In the genomic region with DNA sequence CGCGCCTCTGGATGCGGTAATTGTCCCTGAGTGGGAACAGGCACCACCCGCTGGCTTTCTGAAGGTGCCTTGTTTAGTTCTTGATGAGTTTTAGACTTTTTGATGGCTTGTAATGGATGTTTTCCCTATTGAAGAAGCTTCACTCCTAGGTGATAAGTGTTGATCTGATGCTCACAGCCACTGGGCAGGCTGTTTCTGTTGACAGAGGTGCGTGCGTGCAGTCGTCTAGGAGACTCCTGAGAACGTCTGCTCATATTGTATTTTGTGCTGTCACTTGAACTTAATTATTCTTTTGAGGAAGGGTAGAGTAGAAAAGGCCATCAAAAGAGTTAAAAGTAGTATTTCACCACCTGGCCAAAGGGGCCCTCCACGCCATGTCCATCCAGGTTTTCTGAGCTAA, we compare ENCODE assay signal across 28 cellular contexts.
"Had no signal": no experiment of that assay in that cellular context is flagged by ENCODE, and none has a peak within 500 bp of the region (broad histone marks: within the 10 kb centered on the region; RNA-seq: fewer than 3 reads in every experiment).

No MANE protein-coding gene starts in this region.

- H3K4me3 Mint-ChIP-seq: activated CD8-positive, alpha-beta T cell treated with anti-CD3 and anti-CD28 coated beads for 36 hours had no signal

- DNase-seq: activated CD4-positive, alpha-beta T cell treated with anti-CD3 and anti-CD28 coated beads for 4 hours; activated CD8-positive, alpha-beta memory T cell treated with anti-CD3 and anti-CD28 coated beads, Interleukin-2, amount 50 U/mL, for 48 hours; activated CD8-positive, alpha-beta T cell treated with anti-CD3 and anti-CD28 coated beads for 36 hours; activated naive CD4-positive, alpha-beta T cell treated with anti-CD3 and anti-CD28 coated beads, Interleukin-2, amount 50 U/mL, for 16 hours; activated T-cell treated with anti-CD3 and anti-CD28 coated beads, Interleukin-2, amount 50 U/mL, for 1 hour; amniotic stem cell; central memory CD4-positive, alpha-beta T cell; Karpas-422; MM.1S; NCI-H1105; NCI-H146; NCI-H187 treated with DMSO at 0.1 percent for 48 hours; NCI-H2081 treated with DMSO at 0.1 percent for 48 hours; NCI-H2171 treated with DMSO at 0.1 percent for 48 hours; NCI-H510A treated with DMSO at 0.1 percent for 48 hours; NCI-H69; NK-92 treated with Interleukin-12 subunit alpha and Interleukin-12 subunit beta, amount 100 ng/mL, for 24 hours; OCI-M1; RPMI8226; SK-N-SH; T-helper 1 cell had no signal

- H3K9me3 ChIP-seq: ascending aorta, body of pancreas, SK-N-SH had no signal

- H3K27me3 ChIP-seq: ascending aorta, body of pancreas had no signal

- FAIRE-seq: bronchial epithelial cell, K562 had no signal

- H3K4me3 ChIP-seq: ascending aorta, body of pancreas, K562 had no signal

- H3K4me1 ChIP-seq: ascending aorta, body of pancreas had no signal

- ATAC-seq: activated CD4-positive, CD25-positive, alpha-beta regulatory T cell treated with anti-CD3 and anti-CD28 coated beads, Interleukin-2, amount 50 U/mL, for 24 hours; activated CD8-positive, alpha-beta T cell treated with anti-CD3 and anti-CD28 coated beads for 36 hours; body of pancreas; K562; Panc1; Right ventricle myocardium inferior had no signal

- H3K27ac ChIP-seq: ascending aorta, body of pancreas had no signal

- H3K9me3 Mint-ChIP-seq: activated CD8-positive, alpha-beta T cell treated with anti-CD3 and anti-CD28 coated beads for 36 hours had no signal

- H3K27me3 Mint-ChIP-seq: activated CD8-positive, alpha-beta T cell treated with anti-CD3 and anti-CD28 coated beads for 36 hours had no signal

- H3K27ac Mint-ChIP-seq: activated CD8-positive, alpha-beta T cell treated with anti-CD3 and anti-CD28 coated beads for 36 hours had no signal
